In the genomic region with DNA sequence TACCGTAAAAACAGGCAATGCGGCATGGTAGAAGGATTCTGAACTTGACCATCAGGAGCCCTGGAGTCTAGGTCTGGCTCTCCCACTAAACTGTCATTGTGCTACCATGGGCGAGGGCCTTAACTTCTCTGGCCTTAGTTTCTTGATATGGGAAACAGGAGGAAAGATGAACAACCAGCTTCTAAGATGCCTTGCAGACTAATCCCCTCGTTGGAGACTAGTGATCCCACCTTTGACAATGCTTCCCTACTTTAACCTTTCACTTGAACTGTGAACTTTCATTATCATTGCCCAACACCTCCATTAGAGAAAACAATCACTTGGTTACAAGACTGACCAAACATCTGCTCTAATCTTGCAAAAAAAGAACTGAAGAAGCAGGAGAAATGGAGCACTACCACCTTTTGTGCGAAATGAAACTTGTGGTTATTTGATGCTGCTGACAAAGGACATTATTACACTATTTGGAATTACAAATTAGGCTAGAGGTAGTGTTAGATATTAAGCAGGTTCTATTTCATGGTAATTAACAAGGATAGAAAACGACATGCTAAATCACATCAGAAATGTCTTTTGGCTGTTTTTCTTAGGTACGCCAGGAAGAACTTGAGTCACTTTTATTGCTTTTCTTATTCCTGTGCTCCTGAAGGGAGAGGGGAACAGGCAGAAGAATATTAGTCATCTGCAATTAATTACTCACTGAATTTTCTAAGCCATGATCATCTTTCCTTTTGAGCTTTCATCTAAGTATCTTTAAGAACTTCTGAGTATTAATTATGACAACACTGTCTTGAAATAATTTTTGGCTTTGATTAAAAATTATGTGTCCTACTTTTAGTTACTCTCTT, we compare ENCODE assay signal across 8 cellular contexts. TPM values are rescaled to one million over a fixed set of nuclear protein-coding genes. Genes with fewer than 3 reads are reported as not detected.
A peak's percentile ranks its signal among the peaks of the same experiment; 100 is the strongest.
DNase-seq lines count a peak whose midpoint lies in the region; ATAC-seq and TF ChIP-seq lines count a peak whose summit lies in the region.

No MANE protein-coding gene starts in this region.

- H3K27me3 ChIP-seq in OCI-LY3 (ENCODE audit: low read depth, low read length) (no peaks in the 10 kb centered on the region), endodermal cell (ENCODE audit: control insufficient read depth, insufficient read depth, low read length, poor library complexity, severe bottlenecking) (no peaks in the 10 kb centered on the region), skeletal muscle tissue (ENCODE audit: control insufficient read depth in 3 of 3, insufficient read depth in 3 of 3, low read length in 3 of 3) (no peaks in the 10 kb centered on the region)

- no peak for DNase-seq in endodermal cell
- DNase-seq in HEK293T (ENCODE audit: extremely low spot score), result no peak
- no peak for DNase-seq in germinal center (ENCODE audit: low spot score)
- no peak for DNase-seq in NCI-H748 treated with DMSO at 0.1 percent for 48 hours (lab: John Stamatoyannopoulos, UW)

- peak overlapping the region; percentile 93 for H2AFZ ChIP-seq in OCI-LY3 (ENCODE audit: low read depth, low read length)

- CTCF ChIA-PET in HEK293T (lab: Yijun Ruan, JAX), result interaction anchor here (1.3 to 2.3 kb wide), 2 partner anchors 26 to 151 kb away, joined by 3 to 10 read pairs; no protein-coding TSS in a partner anchor

- no peak overlapping the region for H3K4me3 Mint-ChIP-seq in endodermal cell

- H3K4me2 ChIP-seq in OCI-LY3 (ENCODE audit: low read length), result peak overlapping the region; percentile 74

- H3K4me1 ChIP-seq in OCI-LY3 (ENCODE audit: low read length) (peaks cover 44% of the 10 kb centered on the region), endodermal cell (ENCODE audit: control insufficient read depth, insufficient read depth, low read length) (peaks cover 17% of the 10 kb centered on the region), skeletal muscle tissue (ENCODE audit: control insufficient read depth in 3 of 3, insufficient read depth in 3 of 3, low read length in 3 of 3) (peaks cover 0 to 17% (median 17%) of the 10 kb centered on the region in 3 donors)

- no peaks in the 10 kb centered on the region for H3K9me3 Mint-ChIP-seq in endodermal cell

- peak overlapping the region; percentile 49 for H3K9ac ChIP-seq in OCI-LY3 (ENCODE audit: low read length)
- H3K9ac ChIP-seq in endodermal cell (ENCODE audit: extremely low read depth, low read length, poor library complexity, severe bottlenecking), result no peak overlapping the region
- no peak overlapping the region for H3K9ac ChIP-seq in skeletal muscle tissue (ENCODE audit: low read depth in 1 of 3, low read length in 3 of 3)

- peaks cover 29% of the 10 kb centered on the region for H3K4me1 Mint-ChIP-seq in endodermal cell

- peak; percentile 27 for ATAC-seq in GM19395 (IDR thresholded peaks at IDR 0.05; ENCODE audit: unreplicated experiment)
- ATAC-seq in HG02678 (IDR thresholded peaks at IDR 0.05; ENCODE audit: unreplicated experiment), result no peak

- H3K27ac Mint-ChIP-seq in endodermal cell, result peak overlapping the region; percentile 2

- no peaks in the 10 kb centered on the region for H3K27me3 Mint-ChIP-seq in endodermal cell (ENCODE audit: insufficient read depth)

- no peaks in the 10 kb centered on the region for H3K79me2 ChIP-seq in OCI-LY3 (ENCODE audit: low read length)

- H3K9me3 ChIP-seq in OCI-LY3 (ENCODE audit: insufficient read depth, low read length), result no peaks in the 10 kb centered on the region
- H3K9me3 ChIP-seq in endodermal cell (ENCODE audit: control insufficient read depth, low read length), result no peaks in the 10 kb centered on the region
- H3K9me3 ChIP-seq in skeletal muscle tissue (ENCODE audit: control insufficient read depth in 3 of 3, low read length in 3 of 3), result no peaks in the 10 kb centered on the region

- H3K36me3 ChIP-seq in OCI-LY3 (replicated peaks; ENCODE audit: low read depth, low read length) (no peaks in the 10 kb centered on the region), endodermal cell (ENCODE audit: control insufficient read depth, insufficient read depth, low read length) (no peaks in the 10 kb centered on the region), skeletal muscle tissue (ENCODE audit: control insufficient read depth in 3 of 3, insufficient read depth in 3 of 3, low read length in 3 of 3) (no peaks in the 10 kb centered on the region)

- WGBS in endodermal cell (ENCODE audit: insufficient coverage in 1 of 2, insufficient read length in 1 of 2), 2 experiments, result 87 to 95% methylated on average over 4 to 7 of the region's 7 CpGs

- POLR2A ChIA-PET in HEK293T (lab: Yijun Ruan, JAX), result no interaction called here

- no peak for TF ChIP-seq CTCF in OCI-LY3 (IDR thresholded peaks at IDR 0.05; ENCODE audit: low read depth, low read length)
- TF ChIP-seq CTCF in endodermal cell (conservative IDR thresholded peaks at IDR 0.05), result no peak

- no peaks in the 10 kb centered on the region for H4K20me1 ChIP-seq in OCI-LY3 (ENCODE audit: insufficient read depth, low read length)

- H3K27ac ChIP-seq in OCI-LY3 (ENCODE audit: low read length), result peak overlapping the region; percentile 47
- H3K27ac ChIP-seq in endodermal cell (ENCODE audit: low read depth, low read length), result no peak overlapping the region
- H3K27ac ChIP-seq in skeletal muscle tissue (ENCODE audit: low read depth, low read length), result peak overlapping the region; percentile 45

- peak overlapping the region; percentile 61 for H3K4me3 ChIP-seq in OCI-LY3 (ENCODE audit: low read length)
- no peak overlapping the region for H3K4me3 ChIP-seq in endodermal cell (ENCODE audit: low read length)
- H3K4me3 ChIP-seq in skeletal muscle tissue (ENCODE audit: low read length in 3 of 3), result no peak overlapping the region

- H3K36me3 Mint-ChIP-seq in endodermal cell (ENCODE audit: low read depth), result no peaks in the 10 kb centered on the region

TF ChIP-seq in HEK293T, 16 proteins besides CTCF, POLR2A, EP300 and RAD21:
- TF ChIP-seq L3MBTL2 (conservative IDR thresholded peaks at IDR 0.05) (no peak), LEF1 (IDR thresholded peaks at IDR 0.05; ENCODE audit: borderline replicate concordance) (no peak), SUZ12 (IDR thresholded peaks at IDR 0.05) (no peak), TARDBP (IDR thresholded peaks at IDR 0.05) (no peak), HDGF (IDR thresholded peaks at IDR 0.05; ENCODE audit: borderline replicate concordance) (no peak), ZNF384 (IDR thresholded peaks at IDR 0.05) (no peak), FOXM1 (IDR thresholded peaks at IDR 0.05; ENCODE audit: borderline replicate concordance) (no peak), ELF4 (IDR thresholded peaks at IDR 0.05) (no peak), BHLHE40 (IDR thresholded peaks at IDR 0.05; ENCODE audit: borderline replicate concordance) (no peak), ARNT (IDR thresholded peaks at IDR 0.05) (no peak), FOXK2 (IDR thresholded peaks at IDR 0.05) (no peak), FOXA1 (IDR thresholded peaks at IDR 0.05) (no peak), NFRKB (IDR thresholded peaks at IDR 0.05) (no peak)
- TF ChIP-seq, protein P1, sequence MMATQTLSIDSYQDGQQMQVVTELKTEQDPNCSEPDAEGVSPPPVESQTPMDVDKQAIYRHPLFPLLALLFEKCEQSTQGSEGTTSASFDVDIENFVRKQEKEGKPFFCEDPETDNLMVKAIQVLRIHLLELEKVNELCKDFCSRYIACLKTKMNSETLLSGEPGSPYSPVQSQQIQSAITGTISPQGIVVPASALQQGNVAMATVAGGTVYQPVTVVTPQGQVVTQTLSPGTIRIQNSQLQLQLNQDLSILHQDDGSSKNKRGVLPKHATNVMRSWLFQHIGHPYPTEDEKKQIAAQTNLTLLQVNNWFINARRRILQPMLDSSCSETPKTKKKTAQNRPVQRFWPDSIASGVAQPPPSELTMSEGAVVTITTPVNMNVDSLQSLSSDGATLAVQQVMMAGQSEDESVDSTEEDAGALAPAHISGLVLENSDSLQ (IDR thresholded peaks at IDR 0.05), result no peak
TF ChIP-seq in HEK293T: peak in this region for 0.

RNA-seq across cellular contexts. Expression of a gene that starts 39.1 kb away (rescaled TPM):
- total RNA-seq in endodermal cell, result 10 to 100 TPM; 14.3 to 17.7 TPM
- polyA plus RNA-seq in endodermal cell (2013, experiment 1 of 2), result 4.1 TPM
- polyA plus RNA-seq in endodermal cell (2013, experiment 2 of 2), result 4.5 TPM
- 12.5 TPM for total RNA-seq in skeletal muscle tissue
